8 cellular contexts compared by ENCODE assay signal in genomic region chrX:154748712-154749339, GRCh38. TPM values are rescaled to one million over a fixed set of nuclear protein-coding genes. Genes with fewer than 3 reads are reported as not detected.
DNase-seq lines count a peak whose midpoint lies in the region; ATAC-seq and TF ChIP-seq lines count a peak whose summit lies in the region.

No MANE protein-coding gene starts in this region.

- peaks cover 46% of the 10 kb centered on the region for H3K27me3 Mint-ChIP-seq in WTC11 (ENCODE audit: low read depth)

- H3K23ac ChIP-seq in mesenchymal stem cell (ENCODE audit: low read length in 2 of 2): no peak overlapping the region

- no peak for TF ChIP-seq POLR2A in vagina (IDR thresholded peaks at IDR 0.05)

- peak; percentile 62 for DNase-seq in NCI-H2171 treated with DMSO at 0.1 percent for 48 hours (lab: John Stamatoyannopoulos, UW)
- DNase-seq in NCI-H2171 (lab: John Stamatoyannopoulos, UW): no peak
- DNase-seq in H4 (ENCODE audit: low spot score): peak; percentile 27
- peak; percentile 44 for DNase-seq in NCI-H2107 (lab: John Stamatoyannopoulos, UW)
- DNase-seq in WTC11 (ENCODE audit: low spot score): peak; percentile 15
- DNase-seq in effector CD8-positive, alpha-beta T cell (lab: John Stamatoyannopoulos, UW): peak; percentile 6
- DNase-seq in mesenchymal stem cell: peak; percentile 68
- DNase-seq in vagina (ENCODE audit: extremely low spot score in 2 of 2): no peak

- H3K27ac ChIP-seq in mesenchymal stem cell (ENCODE audit: low read length, poor library complexity, severe bottlenecking) (no peak overlapping the region), vagina (no peak overlapping the region)

- H3K36me3 ChIP-seq in mesenchymal stem cell (ENCODE audit: control insufficient read depth in 1 of 2, insufficient read depth in 2 of 2, low read depth in 1 of 2, low read length in 2 of 2) (no peaks in the 10 kb centered on the region), vagina (no peaks in the 10 kb centered on the region)

- peak; percentile 50 for ATAC-seq in WTC11

- H3K4me1 ChIP-seq in mesenchymal stem cell (ENCODE audit: control insufficient read depth, insufficient read depth, low read depth, low read length) (peaks cover 2% of the 10 kb centered on the region), vagina (no peaks in the 10 kb centered on the region)

- H3K27me3 ChIP-seq in mesenchymal stem cell (ENCODE audit: control insufficient read depth in 1 of 2, insufficient read depth in 1 of 2, low read length in 2 of 2) (peaks cover 24 to 27% of the 10 kb centered on the region in 2 experiments), vagina (no peaks in the 10 kb centered on the region)

- H3K4ac ChIP-seq in mesenchymal stem cell (ENCODE audit: low read depth in 1 of 2, low read length in 2 of 2): no peak overlapping the region

- H3K4me2 ChIP-seq in mesenchymal stem cell (ENCODE audit: low read length, poor library complexity, severe bottlenecking): no peak overlapping the region

- no peak overlapping the region for H4K91ac ChIP-seq in mesenchymal stem cell (ENCODE audit: low read length)

- H2AK5ac ChIP-seq in mesenchymal stem cell (ENCODE audit: low read length, severe bottlenecking): no peak overlapping the region

- H3K9me3 ChIP-seq in mesenchymal stem cell (ENCODE audit: control insufficient read depth, low read length) (no peaks in the 10 kb centered on the region), vagina (no peaks in the 10 kb centered on the region)

- H2BK120ac ChIP-seq in mesenchymal stem cell (ENCODE audit: low read depth, low read length): no peak overlapping the region

- H3K4me3 ChIP-seq in mesenchymal stem cell (ENCODE audit: insufficient read depth in 1 of 2, low read depth in 1 of 2, low read length in 2 of 2) (no peak overlapping the region), vagina (no peak overlapping the region)

- no peak overlapping the region for H3K4me3 Mint-ChIP-seq in WTC11

- no peak overlapping the region for H3K27ac Mint-ChIP-seq in WTC11

- peak overlapping the region; percentile 43 for H3K9ac ChIP-seq in mesenchymal stem cell (ENCODE audit: low read length)

- CTCF ChIA-PET in WTC11 (lab: Charles Lee): interaction anchor here (0.6 to 1.8 kb wide), 17 partner anchors 8 to 221 kb away, joined by 3 to 12 read pairs (median 4); partner anchors contain the start of gene DKC1

- no peak overlapping the region for H2AFZ ChIP-seq in mesenchymal stem cell (ENCODE audit: low read depth, low read length)

- no peak overlapping the region for H3K18ac ChIP-seq in mesenchymal stem cell (ENCODE audit: low read depth in 1 of 2, low read length in 2 of 2)

- H4K8ac ChIP-seq in mesenchymal stem cell (ENCODE audit: low read length): no peak overlapping the region

- no peak overlapping the region for H2BK15ac ChIP-seq in mesenchymal stem cell (ENCODE audit: low read depth, poor library complexity, severe bottlenecking)

- intact Hi-C loops in vagina (cut with DNase I): no loop called here

- no peaks in the 10 kb centered on the region for H3K79me1 ChIP-seq in mesenchymal stem cell (replicated peaks; ENCODE audit: low read length, poor library complexity, severe bottlenecking)

- peaks cover 9% of the 10 kb centered on the region for H3K4me1 Mint-ChIP-seq in WTC11

- no peak overlapping the region for H2BK12ac ChIP-seq in mesenchymal stem cell (ENCODE audit: low read length in 2 of 2)

- no peak overlapping the region for H2BK5ac ChIP-seq in mesenchymal stem cell (ENCODE audit: low read depth, low read length, poor library complexity, severe bottlenecking)

- H3K9me3 Mint-ChIP-seq in WTC11: no peaks in the 10 kb centered on the region

- WGBS in mesenchymal stem cell: 22% methylated on average over 8 of the region's 11 CpGs

- TF ChIP-seq CTCF in WTC11 (IDR thresholded peaks at IDR 0.05): peak; percentile 39; the same call in 1 of the 2 replicates
- peak in 2 of 3 experiments; percentile 51 to 69 for TF ChIP-seq CTCF in vagina (IDR thresholded peaks at IDR 0.05)

- H3K14ac ChIP-seq in mesenchymal stem cell (ENCODE audit: low read length in 2 of 2): no peak overlapping the region

- POLR2A ChIA-PET in WTC11 (lab: Charles Lee): interaction anchor here (1.2 kb wide), 1 partner anchor 56 kb away, joined by 3 read pairs; the partner anchor contains the start of gene MPP1

- no peaks in the 10 kb centered on the region for H3K36me3 Mint-ChIP-seq in WTC11

TF ChIP-seq in WTC11, 78 proteins besides CTCF, POLR2A, EP300 and RAD21:
- TF ChIP-seq ZNF396 (CRISPR knock-in tag; IDR thresholded peaks at IDR 0.05; ENCODE audit: borderline replicate concordance) (no peak), ZNF281 (CRISPR knock-in tag; IDR thresholded peaks at IDR 0.05) (no peak), ZNF317 (CRISPR knock-in tag; IDR thresholded peaks at IDR 0.05; ENCODE audit: borderline replicate concordance, low read depth) (no peak), IRF1 (CRISPR knock-in tag; IDR thresholded peaks at IDR 0.05) (no peak), TEAD1 (CRISPR knock-in tag; IDR thresholded peaks at IDR 0.05) (no peak), SP1 (CRISPR knock-in tag; conservative IDR thresholded peaks at IDR 0.05) (no peak), JUN (CRISPR knock-in tag; IDR thresholded peaks at IDR 0.05) (no peak), MYBL2 (CRISPR knock-in tag; IDR thresholded peaks at IDR 0.05) (no peak), ZNF219 (CRISPR knock-in tag; IDR thresholded peaks at IDR 0.05; ENCODE audit: borderline replicate concordance) (no peak)

RNA-seq across cellular contexts. Expression of gene GAB3, which starts 2.1 kb away (rescaled TPM):
- total RNA-seq in H4 (2014; rRNA removed; shearing (Covaris generic)): 0.08 and 0.33 TPM in 2 replicates
- total RNA-seq in WTC11 (2021) (0.66 to 1.0 TPM (median 0.72 TPM) in 3 replicates), vagina (7.6 TPM)
- polyA plus RNA-seq in mesenchymal stem cell (2013, experiment 1 of 2): 2.8 TPM
- polyA plus RNA-seq in mesenchymal stem cell (2013, experiment 2 of 2): 2.4 TPM

RNA-seq across cellular contexts. Expression of gene DKC1, which starts 13.8 kb away (rescaled TPM):
- 47.9 and 68.3 TPM in 2 replicates for total RNA-seq in H4 (2014; rRNA removed; shearing (Covaris generic))
- total RNA-seq in WTC11 (2021): 108 to 123 TPM (median 112 TPM) in 3 replicates
- 31.1 TPM for polyA plus RNA-seq in mesenchymal stem cell (2013, experiment 1 of 2)
- polyA plus RNA-seq in mesenchymal stem cell (2013, experiment 2 of 2): 35.1 TPM
- 22.8 TPM for total RNA-seq in vagina

RNA-seq across cellular contexts. Expression of gene MPP1, which starts 56.5 kb away (rescaled TPM):
- total RNA-seq in H4 (2014; rRNA removed; shearing (Covaris generic)): 9.3 and 15.4 TPM in 2 replicates
- total RNA-seq in WTC11 (2021) (14.3 to 15.8 TPM (median 14.7 TPM) in 3 replicates), vagina (15.7 TPM)
- 24.8 TPM for polyA plus RNA-seq in mesenchymal stem cell (2013, experiment 1 of 2)
- polyA plus RNA-seq in mesenchymal stem cell (2013, experiment 2 of 2): 26.0 TPM

Comparison
In these comparisons a context has a peak if more than half of its experiments do, and no peak if none do; other contexts are left out.
1. DNase-seq: peak in NCI-H2171 treated with DMSO at 0.1 percent for 48 hours (single experiment), H4 (single experiment), NCI-H2107 (single experiment), WTC11 (single experiment), effector CD8-positive, alpha-beta T cell (single experiment) and mesenchymal stem cell (single experiment); none in NCI-H2171 (single experiment) and vagina (0 of 2).